In the genomic region with DNA sequence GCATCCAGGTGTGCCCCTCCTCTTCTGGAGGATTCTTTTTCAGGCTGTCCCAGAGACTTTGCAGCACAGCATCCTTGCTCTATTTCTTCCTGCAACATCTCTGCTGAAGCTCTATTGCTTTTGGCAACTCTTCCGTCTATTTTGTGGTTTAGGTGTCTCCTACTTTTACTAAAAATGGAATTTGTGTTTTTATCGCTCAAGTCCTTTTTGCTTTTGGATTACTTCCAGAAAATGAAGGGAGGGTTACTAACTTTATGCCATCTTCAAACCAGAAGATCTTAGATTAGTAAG, we compare ENCODE assay signal across 17 cellular contexts.
A peak's percentile ranks its signal among the peaks of the same experiment; 100 is the strongest.
DNase-seq lines count a peak whose midpoint lies in the region; ATAC-seq and TF ChIP-seq lines count a peak whose summit lies in the region.
"Had no signal": no experiment of that assay in that cellular context is flagged by ENCODE, and none has a peak within 500 bp of the region (broad histone marks: within the 10 kb centered on the region; RNA-seq: fewer than 3 reads in every experiment).

No MANE protein-coding gene starts in this region.

- intact Hi-C loops in esophagus squamous epithelium (cut with DNase I) (no loop called here), sciatic nerve (cut with DNase I) (no loop called here)

- H2AK5ac ChIP-seq in trophoblast cell (ENCODE audit: low read length): no peak overlapping the region

- H3K9me3 ChIP-seq in BE2C (no peaks in the 10 kb centered on the region; the same call in 1 of the 2 replicates), Peyer's patch (no peaks in the 10 kb centered on the region), esophagus squamous epithelium (no peaks in the 10 kb centered on the region), trophoblast cell (ENCODE audit: insufficient read depth, low read depth, low read length) (no peaks in the 10 kb centered on the region)

- H3K4me3 ChIP-seq in BE2C (ENCODE audit: low read depth, low read length) (peak overlapping the region; percentile 7), Peyer's patch (no peak overlapping the region), esophagus squamous epithelium (no peak overlapping the region), trophoblast cell (ENCODE audit: low read depth, low read length) (no peak overlapping the region)

- H3K18ac ChIP-seq in trophoblast cell (ENCODE audit: low read length): no peak overlapping the region

- H3K4me2 ChIP-seq in trophoblast cell (ENCODE audit: low read length): peak overlapping the region; percentile 35

- no peak for ATAC-seq in sciatic nerve

- H3K36me3 ChIP-seq in BE2C: no peaks in the 10 kb centered on the region
- no peaks in the 10 kb centered on the region for H3K36me3 ChIP-seq in Peyer's patch
- H3K36me3 ChIP-seq in esophagus squamous epithelium: no peaks in the 10 kb centered on the region
- no peaks in the 10 kb centered on the region for H3K36me3 ChIP-seq in trophoblast cell (ENCODE audit: control insufficient read depth in 1 of 2, insufficient read depth in 2 of 2, low read length in 2 of 2)

- H3K4ac ChIP-seq in trophoblast cell (ENCODE audit: low read depth, low read length): no peak overlapping the region

- H3K23ac ChIP-seq in trophoblast cell (ENCODE audit: low read length): no peak overlapping the region

- H3K9ac ChIP-seq in trophoblast cell (ENCODE audit: low read length): no peak overlapping the region

- 38 to 45% methylated on average over 2 of the region's 2 CpGs for WGBS in esophagus squamous epithelium, 2 donors
- WGBS in trophoblast cell (ENCODE audit: extremely low coverage, insufficient coverage, insufficient read length): no CpG with 5 or more reads among the region's 2 CpGs

- no peak overlapping the region for H3K14ac ChIP-seq in trophoblast cell (ENCODE audit: low read length)

- TF ChIP-seq POLR2A in Peyer's patch (IDR thresholded peaks at IDR 0.05) (no peak), esophagus squamous epithelium (IDR thresholded peaks at IDR 0.05) (no peak)

- H2BK12ac ChIP-seq in trophoblast cell (ENCODE audit: low read length): no peak overlapping the region

- in situ Hi-C loops in ACHN (cut with HindIII; ENCODE audit: low pct_ligation_motif_present, low pct_unique_long_range_greater_than_20kb, low sequenced_read_pairs): no loop called here

- H3K79me2 ChIP-seq in trophoblast cell (ENCODE audit: control insufficient read depth, insufficient read depth, low read length, poor library complexity): no peaks in the 10 kb centered on the region

- no peak overlapping the region for H4K12ac ChIP-seq in trophoblast cell (ENCODE audit: low read depth, low read length)

- H2AFZ ChIP-seq in trophoblast cell (ENCODE audit: insufficient read depth, low read length, poor library complexity): no peak overlapping the region

- no peak overlapping the region for H4K91ac ChIP-seq in trophoblast cell (ENCODE audit: low read depth, low read length)

- H3K27me3 ChIP-seq in BE2C (no peaks in the 10 kb centered on the region), Peyer's patch (no peaks in the 10 kb centered on the region), esophagus squamous epithelium (no peaks in the 10 kb centered on the region), trophoblast cell (ENCODE audit: insufficient read depth, low read length) (no peaks in the 10 kb centered on the region)

- no peak overlapping the region for H4K8ac ChIP-seq in trophoblast cell (ENCODE audit: low read depth, low read length)

- peaks cover 3% of the 10 kb centered on the region for H3K79me1 ChIP-seq in trophoblast cell (ENCODE audit: low read length)

- peak overlapping the region; percentile 45 for H2BK5ac ChIP-seq in trophoblast cell (ENCODE audit: low read depth, low read length, poor library complexity)

- peak overlapping the region in 3 of 4 donors; percentile 20 to 77 (median 43) for H3K27ac ChIP-seq in Peyer's patch
- peak overlapping the region in 3 of 4 donors; percentile 50 to 80 (median 77) for H3K27ac ChIP-seq in esophagus squamous epithelium
- peak overlapping the region; percentile 71 for H3K27ac ChIP-seq in trophoblast cell (ENCODE audit: low read depth, low read length)

- DNase-seq in BE2C: no peak
- no peak for DNase-seq in Peyer's patch
- no peak for DNase-seq in esophagus squamous epithelium (lab: John Stamatoyannopoulos, UW)
- DNase-seq in trophoblast cell: no peak
- no peak for DNase-seq in activated effector memory CD4-positive, alpha-beta T cell treated with anti-CD3 and anti-CD28 coated beads, Interleukin-2, amount 50 U/mL, for 16 hours
- no peak for DNase-seq in NCI-H82 treated with DMSO at 0.1 percent for 48 hours (lab: John Stamatoyannopoulos, UW; ENCODE audit: unreplicated experiment)
- no peak for DNase-seq in sciatic nerve (ENCODE audit: low spot score)
- no peak for DNase-seq in ACHN
- DNase-seq: activated CD4-positive, alpha-beta T cell treated with anti-CD3 and anti-CD28 coated beads, Interleukin-2, amount 50 U/mL, for 48 hours; activated naive CD4-positive, alpha-beta T cell treated with anti-CD3 and anti-CD28 coated beads, Interleukin-2, amount 50 U/mL, for 16 hours; DND-41; GOT3; kidney glomerular epithelial cell; NCI-H187 treated with DMSO at 0.1 percent for 48 hours; NCI-H446 treated with DMSO at 0.1 percent for 48 hours; stimulated activated naive CD4-positive, alpha-beta T cell; T-helper 1 cell had no signal

- H3K4me1 ChIP-seq in BE2C (peaks cover 24% of the 10 kb centered on the region), Peyer's patch (peaks cover 0 to 9% (median 0%) of the 10 kb centered on the region in 4 donors), esophagus squamous epithelium (peaks cover 5 to 34% (median 10%) of the 10 kb centered on the region in 3 donors), trophoblast cell (ENCODE audit: control insufficient read depth in 1 of 2, insufficient read depth in 2 of 2, low read length in 2 of 2) (peaks cover 8 to 21% of the 10 kb centered on the region in 2 experiments)

- no peak overlapping the region for H2BK120ac ChIP-seq in trophoblast cell (ENCODE audit: insufficient read depth, low read length, poor library complexity)

- TF ChIP-seq CTCF in BE2C (IDR thresholded peaks at IDR 0.05; ENCODE audit: low read depth, low read length) (no peak), Peyer's patch (IDR thresholded peaks at IDR 0.05) (no peak), esophagus squamous epithelium (IDR thresholded peaks at IDR 0.05) (no peak)
